In the genomic region with DNA sequence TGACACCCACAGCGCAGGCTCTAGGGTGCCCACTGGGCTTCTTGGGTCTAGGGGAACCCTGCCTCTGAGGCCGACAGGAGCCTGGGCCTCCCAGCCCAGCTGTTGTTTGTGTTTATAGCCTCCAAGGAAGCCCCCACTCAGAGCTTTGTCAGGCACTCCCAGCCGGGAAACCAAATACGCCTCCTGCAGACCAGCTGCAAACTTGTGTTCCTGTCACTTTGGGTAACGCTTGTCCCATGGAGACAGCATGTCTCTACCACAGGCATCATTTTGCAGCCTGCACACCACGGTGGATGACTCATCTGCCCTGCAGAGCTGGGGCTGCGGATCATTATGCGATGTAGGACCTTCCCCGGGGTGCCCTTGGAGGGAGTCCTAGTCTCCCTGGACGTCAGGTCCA, we compare ENCODE assay signal across 1 cellular context.
TF ChIP-seq lines count a peak whose summit lies in the region.

No MANE protein-coding gene starts in this region.

TF ChIP-seq in HEK293, 187 proteins besides CTCF, POLR2A, EP300 and RAD21 (continued from another document):
- TF ChIP-seq, protein P1, sequence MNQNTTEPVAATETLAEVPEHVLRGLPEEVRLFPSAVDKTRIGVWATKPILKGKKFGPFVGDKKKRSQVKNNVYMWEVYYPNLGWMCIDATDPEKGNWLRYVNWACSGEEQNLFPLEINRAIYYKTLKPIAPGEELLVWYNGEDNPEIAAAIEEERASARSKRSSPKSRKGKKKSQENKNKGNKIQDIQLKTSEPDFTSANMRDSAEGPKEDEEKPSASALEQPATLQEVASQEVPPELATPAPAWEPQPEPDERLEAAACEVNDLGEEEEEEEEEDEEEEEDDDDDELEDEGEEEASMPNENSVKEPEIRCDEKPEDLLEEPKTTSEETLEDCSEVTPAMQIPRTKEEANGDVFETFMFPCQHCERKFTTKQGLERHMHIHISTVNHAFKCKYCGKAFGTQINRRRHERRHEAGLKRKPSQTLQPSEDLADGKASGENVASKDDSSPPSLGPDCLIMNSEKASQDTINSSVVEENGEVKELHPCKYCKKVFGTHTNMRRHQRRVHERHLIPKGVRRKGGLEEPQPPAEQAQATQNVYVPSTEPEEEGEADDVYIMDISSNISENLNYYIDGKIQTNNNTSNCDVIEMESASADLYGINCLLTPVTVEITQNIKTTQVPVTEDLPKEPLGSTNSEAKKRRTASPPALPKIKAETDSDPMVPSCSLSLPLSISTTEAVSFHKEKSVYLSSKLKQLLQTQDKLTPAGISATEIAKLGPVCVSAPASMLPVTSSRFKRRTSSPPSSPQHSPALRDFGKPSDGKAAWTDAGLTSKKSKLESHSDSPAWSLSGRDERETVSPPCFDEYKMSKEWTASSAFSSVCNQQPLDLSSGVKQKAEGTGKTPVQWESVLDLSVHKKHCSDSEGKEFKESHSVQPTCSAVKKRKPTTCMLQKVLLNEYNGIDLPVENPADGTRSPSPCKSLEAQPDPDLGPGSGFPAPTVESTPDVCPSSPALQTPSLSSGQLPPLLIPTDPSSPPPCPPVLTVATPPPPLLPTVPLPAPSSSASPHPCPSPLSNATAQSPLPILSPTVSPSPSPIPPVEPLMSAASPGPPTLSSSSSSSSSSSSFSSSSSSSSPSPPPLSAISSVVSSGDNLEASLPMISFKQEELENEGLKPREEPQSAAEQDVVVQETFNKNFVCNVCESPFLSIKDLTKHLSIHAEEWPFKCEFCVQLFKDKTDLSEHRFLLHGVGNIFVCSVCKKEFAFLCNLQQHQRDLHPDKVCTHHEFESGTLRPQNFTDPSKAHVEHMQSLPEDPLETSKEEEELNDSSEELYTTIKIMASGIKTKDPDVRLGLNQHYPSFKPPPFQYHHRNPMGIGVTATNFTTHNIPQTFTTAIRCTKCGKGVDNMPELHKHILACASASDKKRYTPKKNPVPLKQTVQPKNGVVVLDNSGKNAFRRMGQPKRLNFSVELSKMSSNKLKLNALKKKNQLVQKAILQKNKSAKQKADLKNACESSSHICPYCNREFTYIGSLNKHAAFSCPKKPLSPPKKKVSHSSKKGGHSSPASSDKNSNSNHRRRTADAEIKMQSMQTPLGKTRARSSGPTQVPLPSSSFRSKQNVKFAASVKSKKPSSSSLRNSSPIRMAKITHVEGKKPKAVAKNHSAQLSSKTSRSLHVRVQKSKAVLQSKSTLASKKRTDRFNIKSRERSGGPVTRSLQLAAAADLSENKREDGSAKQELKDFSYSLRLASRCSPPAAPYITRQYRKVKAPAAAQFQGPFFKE (tag by site-specific recombination; IDR thresholded peaks at IDR 0.05; ENCODE audit: borderline replicate concordance): no peak
- TF ChIP-seq ZNF600 (tag by site-specific recombination; IDR thresholded peaks at IDR 0.05): 0 out of 2 replicates have a peak, but pooled peaks have one; percentile 35
TF ChIP-seq in HEK293: peak in this region for 4.
